19 cellular contexts compared by ENCODE assay signal in the genomic region with DNA sequence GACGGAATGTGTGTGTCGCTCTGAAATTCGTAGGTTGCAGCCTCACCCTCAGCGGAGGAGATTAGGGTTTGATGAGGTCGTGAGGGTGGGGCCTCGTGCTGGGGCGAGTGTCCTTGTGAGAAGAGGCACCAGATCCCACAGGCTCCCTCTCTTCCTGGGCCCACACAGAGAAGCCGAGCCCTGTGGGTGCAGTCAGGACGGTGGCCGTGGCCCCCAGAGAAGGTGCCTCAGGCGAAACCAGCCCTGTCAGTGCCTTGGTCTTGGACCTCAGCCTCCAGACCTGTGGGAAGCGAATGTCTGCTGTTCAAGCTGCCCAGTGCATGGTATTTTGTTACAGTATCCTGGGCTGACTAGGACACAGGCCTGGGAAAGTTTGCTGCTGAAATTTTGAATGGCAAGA.
"Had no signal": no experiment of that assay in that cellular context is flagged by ENCODE, and none has a peak within 500 bp of the region (broad histone marks: within the 10 kb centered on the region; RNA-seq: fewer than 3 reads in every experiment).

No MANE protein-coding gene starts in this region.

- H3K36me3 ChIP-seq: adrenal gland, WERI-Rb-1 had no signal

- ATAC-seq: activated CD4-positive, CD25-positive, alpha-beta regulatory T cell treated with anti-CD3 and anti-CD28 coated beads, Interleukin-2, amount 50 U/mL, for 24 hours; T-cell had no signal

- H3K27me3 ChIP-seq: adrenal gland had no signal

- H3K36me3 Mint-ChIP-seq: activated naive CD8-positive, alpha-beta T cell treated with anti-CD3 and anti-CD28 coated beads, Interleukin-2, amount 10 ng/mL, durations not matched to agents 7 days and 5 days; T-cell had no signal

- H3K4me3 ChIP-seq: adrenal gland had no signal

- H3K27ac ChIP-seq: adrenal gland, WERI-Rb-1 had no signal

- H3K27ac Mint-ChIP-seq: activated CD4-positive, alpha-beta memory T cell treated with anti-CD3 and anti-CD28 coated beads, Interleukin-2, amount 10 ng/mL, durations not matched to agents 7 days and 5 days; activated naive CD8-positive, alpha-beta T cell treated with anti-CD3 and anti-CD28 coated beads, Interleukin-2, amount 10 ng/mL, durations not matched to agents 7 days and 5 days; T-cell had no signal

- DNase-seq: activated CD4-positive, alpha-beta memory T cell treated with anti-CD3 and anti-CD28 coated beads, Interleukin-2, amount 10 ng/mL, durations not matched to agents 7 days and 5 days; activated CD4-positive, alpha-beta T cell treated with anti-CD3 and anti-CD28 coated beads for 48 hours; activated CD8-positive, alpha-beta memory T cell treated with anti-CD3 and anti-CD28 coated beads, Interleukin-2, amount 50 U/mL, for 48 hours; activated naive CD4-positive, alpha-beta T cell treated with anti-CD3 and anti-CD28 coated beads, Interleukin-2, amount 50 U/mL, for 16 hours; activated naive CD8-positive, alpha-beta T cell treated with anti-CD3 and anti-CD28 coated beads, Interleukin-2, amount 10 ng/mL, durations not matched to agents 7 days and 5 days; activated T-cell treated with anti-CD3 and anti-CD28 coated beads, Interleukin-2, amount 50 U/mL, for 1 hour; adrenal gland; Karpas-422; MM.1S; NCI-H1105 treated with DMSO at 0.1 percent for 48 hours; NCI-H1436 treated with DMSO at 0.1 percent for 48 hours; NCI-H187; NCI-H2081; NCI-H446; NCI-H524; SHP77 treated with DMSO at 0.1 percent for 48 hours; T-cell; WERI-Rb-1 had no signal

- H3K4me3 Mint-ChIP-seq: activated CD4-positive, alpha-beta memory T cell treated with anti-CD3 and anti-CD28 coated beads, Interleukin-2, amount 10 ng/mL, durations not matched to agents 7 days and 5 days; activated naive CD8-positive, alpha-beta T cell treated with anti-CD3 and anti-CD28 coated beads, Interleukin-2, amount 10 ng/mL, durations not matched to agents 7 days and 5 days; T-cell had no signal

- H3K9me3 Mint-ChIP-seq: activated naive CD8-positive, alpha-beta T cell treated with anti-CD3 and anti-CD28 coated beads, Interleukin-2, amount 10 ng/mL, durations not matched to agents 7 days and 5 days; T-cell had no signal

- H3K4me1 ChIP-seq: adrenal gland had no signal

- H3K27me3 Mint-ChIP-seq: activated CD4-positive, alpha-beta memory T cell treated with anti-CD3 and anti-CD28 coated beads, Interleukin-2, amount 10 ng/mL, durations not matched to agents 7 days and 5 days; T-cell had no signal

- H3K9me3 ChIP-seq: adrenal gland had no signal
